In genomic region chr5:143812085-143812705, GRCh38 we compare ENCODE assay signal across 8 cellular contexts. TPM values are rescaled to one million over a fixed set of nuclear protein-coding genes. Genes with fewer than 3 reads are reported as not detected.
DNase-seq lines count a peak whose midpoint lies in the region; ATAC-seq, FAIRE-seq and TF ChIP-seq lines count a peak whose summit lies in the region.
"Had no signal": no experiment of that assay in that cellular context is flagged by ENCODE, and none has a peak within 500 bp of the region (broad histone marks: within the 10 kb centered on the region; RNA-seq: fewer than 3 reads in every experiment).

Gene HMHB1 (plus strand): TSS chr5:143812161.

- ATAC-seq in GM21447 (IDR thresholded peaks at IDR 0.05; ENCODE audit: unreplicated experiment) (peak; percentile 59), left lobe of liver (no peak)

- intact Hi-C loops in kidney (cut with DNase I): no loop called here

- DNase-seq in GM12864 (ENCODE audit: low read depth) (no peak), NCI-H2171 (lab: John Stamatoyannopoulos, UW) (peak; percentile 41), kidney (peak; percentile 50), left lobe of liver (ENCODE audit: low spot score) (no peak), RWPE1 (ENCODE audit: low spot score) (no peak)
- no peak for DNase-seq in stimulated activated naive CD4-positive, alpha-beta T cell treated with Interleukin-2 at 50 U/mL for 16 hours (lab: John Stamatoyannopoulos, UW)
- DNase-seq: ovary had no signal

- CTCF ChIA-PET in RWPE1 (lab: Yijun Ruan, JAX): no interaction called here

- TF ChIP-seq CTCF in GM12864 (IDR thresholded peaks at IDR 0.05; ENCODE audit: low read depth, low read length, missing control alignments): no peak
- no peak for TF ChIP-seq CTCF in kidney (IDR thresholded peaks at IDR 0.05; ENCODE audit: borderline replicate concordance, extremely low read depth, insufficient read depth)
- TF ChIP-seq CTCF in RWPE1 (conservative IDR thresholded peaks at IDR 0.05; ENCODE audit: low read depth): no peak

- H3K9ac ChIP-seq in kidney (ENCODE audit: low read length in 2 of 2): no peak within 1 kb of the TSS

- H3K4me3 ChIP-seq in GM12864 (ENCODE audit: low read depth, low read length) (peak within 1 kb of the TSS; percentile 48), kidney (ENCODE audit: low read length in 2 of 2) (no peak within 1 kb of the TSS)
- H3K4me3 ChIP-seq: ovary had no signal

- H3K4me1 ChIP-seq in kidney (ENCODE audit: control insufficient read depth in 1 of 2, insufficient read depth in 1 of 2, low read depth in 1 of 2, low read length in 2 of 2): no peaks in the 10 kb centered on the region

- FAIRE-seq in kidney (lab: Jason Lieb, UNC): no peak

- H3K9me3 ChIP-seq in kidney (ENCODE audit: control insufficient read depth in 1 of 2, low read length in 2 of 2): no peaks in the 10 kb centered on the region
- H3K9me3 ChIP-seq: ovary had no signal

- H3K27ac ChIP-seq in kidney (ENCODE audit: low read depth in 2 of 2, low read length in 2 of 2) (no peak within 1 kb of the TSS), RWPE1 (no peak within 1 kb of the TSS)
- H3K27ac ChIP-seq: ovary had no signal

- POLR2A ChIA-PET in RWPE1 (lab: Yijun Ruan, JAX; ENCODE audit: low non-redundant PET): no interaction called here

- no peaks in the 10 kb centered on the region for H3K36me3 ChIP-seq in kidney (ENCODE audit: control insufficient read depth in 1 of 2, insufficient read depth in 2 of 2, low read length in 2 of 2)
- H3K36me3 ChIP-seq: ovary had no signal

RNA-seq across cellular contexts. Expression of gene HMHB1, which starts in this region (rescaled TPM):
- not detected for total RNA-seq in kidney
- not detected for polyA plus RNA-seq in kidney (ENCODE audit: insufficient read depth, low read depth, low replicate concordance)
- total RNA-seq in left lobe of liver: not detected
- total RNA-seq: ovary had no signal
- polyA plus RNA-seq: ovary had no signal

Comparison
In these comparisons a context has a peak if more than half of its experiments do, and no peak if none do; other contexts are left out.
1. Peak in DNase-seq in kidney; RNA of the gene not detected or under 1 TPM.